ENCODE assay signal across 8 cellular contexts in genomic region chr1:110341146-110341871, GRCh38. TPM values are rescaled to one million over a fixed set of nuclear protein-coding genes. Genes with fewer than 3 reads are reported as not detected.
DNase-seq lines count a peak whose midpoint lies in the region; ATAC-seq, FAIRE-seq and TF ChIP-seq lines count a peak whose summit lies in the region.

No MANE protein-coding gene starts in this region.

- DNase-seq in HCT116 (ENCODE audit: low read depth, low spot score) (no peak), adipocyte (ENCODE audit: low read depth) (no peak), kidney (peak; percentile 65), inferior parietal cortex (ENCODE audit: extremely low spot score) (no peak), NCI-H446 (lab: John Stamatoyannopoulos, UW) (no peak), NCI-H146 (lab: John Stamatoyannopoulos, UW) (no peak), HuH-7 (ENCODE audit: low spot score) (no peak)

- intact Hi-C loops in HCT116 (cut with micrococcal nuclease) (no loop called here), kidney (cut with DNase I) (no loop called here)

- no TSS peak for BruUV-seq in HCT116 (replicated peaks; lab: Mats Ljungman, UMichigan)

- no peak for FAIRE-seq in kidney (lab: Jason Lieb, UNC)

- peaks cover 69% of the 10 kb centered on the region for H3K79me2 ChIP-seq in HCT116 (ENCODE audit: insufficient read depth, low read length)

- peak overlapping the region; percentile 25 to 96 (median 90); a peak in 19 of 20 replicates for H3K4me3 ChIP-seq in BLaER1 treated with 17β-estradiol and CSF1 and Interleukin-3, amounts not matched to agents 10 nM and 100 nM
- H3K4me3 ChIP-seq in HCT116 (replicated peaks in 1 of 2; ENCODE audit: low read depth in 1 of 2, low read length in 2 of 2) (peak overlapping the region in 1 of 2 experiments; percentile 89; a peak in 2 of 4 replicates), adipocyte (ENCODE audit: low read length) (peak overlapping the region; percentile 95), kidney (ENCODE audit: low read length in 2 of 2) (peak overlapping the region; percentile 4 to 92)

- H3K4me2 ChIP-seq in BLaER1 treated with 17β-estradiol and CSF1 and Interleukin-3, amounts not matched to agents 10 nM and 100 nM = peak overlapping the region; percentile 78 to 97 (median 95)
- H3K4me2 ChIP-seq in HCT116 (ENCODE audit: low read length) = peak overlapping the region; percentile 93; the same call in 1 of the 2 replicates

- no peak for ATAC-seq in HCT116

- H2AFZ ChIP-seq in HCT116 (ENCODE audit: low read depth, low read length, poor library complexity, severe bottlenecking) = no peak overlapping the region

- no peaks in the 10 kb centered on the region for H3K27me3 ChIP-seq in BLaER1 treated with 17β-estradiol and CSF1 and Interleukin-3, amounts not matched to agents 10 nM and 100 nM
- no peaks in the 10 kb centered on the region for H3K27me3 ChIP-seq in HCT116 (ENCODE audit: insufficient read depth, low read length)
- no peaks in the 10 kb centered on the region for H3K27me3 ChIP-seq in adipocyte (replicated peaks; ENCODE audit: control insufficient read depth, insufficient read depth, low read length)

- H3K9me3 ChIP-seq in BLaER1 treated with 17β-estradiol and CSF1 and Interleukin-3, amounts not matched to agents 10 nM and 100 nM (replicated peaks in 1 of 11) = no peaks in the 10 kb centered on the region
- H3K9me3 ChIP-seq in HCT116 (ENCODE audit: control insufficient read depth in 1 of 2, insufficient read depth in 1 of 2, low read depth in 1 of 2, low read length in 2 of 2) (no peaks in the 10 kb centered on the region), adipocyte (ENCODE audit: control insufficient read depth, low read length) (no peaks in the 10 kb centered on the region), kidney (ENCODE audit: control insufficient read depth in 1 of 2, low read length in 2 of 2) (no peaks in the 10 kb centered on the region)

- peak overlapping the region; percentile 57 to 99 (median 98); a peak in 19 of 22 replicates for H3K9ac ChIP-seq in BLaER1 treated with 17β-estradiol and CSF1 and Interleukin-3, amounts not matched to agents 10 nM and 100 nM
- H3K9ac ChIP-seq in HCT116 (ENCODE audit: low read length) (no peak overlapping the region), adipocyte (ENCODE audit: low read length) (no peak overlapping the region), kidney (ENCODE audit: low read length in 2 of 2) (no peak overlapping the region)

- TF ChIP-seq CTCF in HCT116 (IDR thresholded peaks at IDR 0.05 in 2 of 3, conservative IDR thresholded peaks at IDR 0.05 in 1 of 3; ENCODE audit: borderline replicate concordance in 1 of 3, insufficient read depth in 1 of 3, low read depth in 2 of 3, low read length in 2 of 3) = no peak
- TF ChIP-seq CTCF in kidney (IDR thresholded peaks at IDR 0.05; ENCODE audit: borderline replicate concordance, extremely low read depth, insufficient read depth) = no peak

- no peaks in the 10 kb centered on the region for H3K9me2 ChIP-seq in HCT116 (ENCODE audit: insufficient read depth)

- no peak for TF ChIP-seq POLR2A in HCT116 (IDR thresholded peaks at IDR 0.05; ENCODE audit: borderline replicate concordance, extremely low read depth, insufficient read depth, insufficient read length)

- H4K20me1 ChIP-seq in BLaER1 treated with 17β-estradiol and CSF1 and Interleukin-3, amounts not matched to agents 10 nM and 100 nM = peaks cover 64 to 68% (median 66%) of the 10 kb centered on the region in 11 experiments
- peaks cover 36% of the 10 kb centered on the region; the same call in 1 of the 2 replicates for H4K20me1 ChIP-seq in HCT116 (ENCODE audit: insufficient read depth)

- no peak for TF ChIP-seq RAD21 in HCT116 (IDR thresholded peaks at IDR 0.05; ENCODE audit: low read depth)

- peaks cover 53 to 74% (median 69%) of the 10 kb centered on the region in 10 experiments for H3K4me1 ChIP-seq in BLaER1 treated with 17β-estradiol and CSF1 and Interleukin-3, amounts not matched to agents 10 nM and 100 nM
- H3K4me1 ChIP-seq in HCT116 (ENCODE audit: control insufficient read depth in 1 of 2, insufficient read depth in 2 of 2, low read length in 2 of 2) (peaks cover 15 to 29% of the 10 kb centered on the region in 2 experiments), adipocyte (ENCODE audit: control insufficient read depth, insufficient read depth, low read length) (peaks cover 55% of the 10 kb centered on the region), kidney (ENCODE audit: control insufficient read depth in 1 of 2, insufficient read depth in 1 of 2, low read depth in 1 of 2, low read length in 2 of 2) (peaks cover 13 to 28% of the 10 kb centered on the region in 2 donors)

- peaks cover 40 to 62% (median 60%) of the 10 kb centered on the region in 11 experiments for H3K36me3 ChIP-seq in BLaER1 treated with 17β-estradiol and CSF1 and Interleukin-3, amounts not matched to agents 10 nM and 100 nM
- peaks cover 44 to 50% of the 10 kb centered on the region in 2 experiments for H3K36me3 ChIP-seq in HCT116 (ENCODE audit: control insufficient read depth in 1 of 2, insufficient read depth in 2 of 2, low read length in 2 of 2)
- peaks cover 22% of the 10 kb centered on the region for H3K36me3 ChIP-seq in adipocyte (ENCODE audit: control insufficient read depth, insufficient read depth, low read length, severe bottlenecking)
- H3K36me3 ChIP-seq in kidney (ENCODE audit: control insufficient read depth in 1 of 2, insufficient read depth in 2 of 2, low read length in 2 of 2) = peaks cover 7 to 15% of the 10 kb centered on the region in 2 donors

- RAD21 ChIA-PET in HCT116 (lab: Charles Lee; ENCODE audit: low non-redundant PET in 1 of 2, low total read pairs in 2 of 2, uncharacterized antibody in 2 of 2, unreplicated experiment in 2 of 2) = no interaction called here

- POLR2A ChIA-PET in HCT116 (lab: Charles Lee) = no interaction called here

- CTCF ChIA-PET in HCT116 (lab: Charles Lee) = no interaction called here

- peak overlapping the region in 1 of 11 experiments; percentile 99; a peak in 2 of 22 replicates for H3K27ac ChIP-seq in BLaER1 treated with 17β-estradiol and CSF1 and Interleukin-3, amounts not matched to agents 10 nM and 100 nM
- H3K27ac ChIP-seq in HCT116 (ENCODE audit: low read depth, low read length) = no peak overlapping the region
- H3K27ac ChIP-seq in kidney (ENCODE audit: low read depth in 2 of 2, low read length in 2 of 2) = no peak overlapping the region

TF ChIP-seq in HCT116, 20 proteins besides CTCF, POLR2A, EP300 and RAD21 (continues in another document):
- TF ChIP-seq SP1 (IDR thresholded peaks at IDR 0.05; ENCODE audit: low read depth) (no peak), FOSL1 (IDR thresholded peaks at IDR 0.05; ENCODE audit: low read depth) (no peak), REST (IDR thresholded peaks at IDR 0.05; ENCODE audit: low read depth) (no peak), ZFX (IDR thresholded peaks at IDR 0.05) (no peak), SIN3A (IDR thresholded peaks at IDR 0.05; ENCODE audit: low read depth) (no peak), YY1 (IDR thresholded peaks at IDR 0.05; ENCODE audit: extremely low read depth, insufficient replicate concordance, low read depth, low read length) (no peak), SRF (IDR thresholded peaks at IDR 0.05; ENCODE audit: low read depth) (no peak), ZBTB33 (IDR thresholded peaks at IDR 0.05; ENCODE audit: extremely low read depth, insufficient replicate concordance, low read length) (no peak), ELF1 (IDR thresholded peaks at IDR 0.05; ENCODE audit: borderline replicate concordance, low read depth) (no peak), EGR1 (IDR thresholded peaks at IDR 0.05; ENCODE audit: low read depth) (no peak)

RNA-seq across cellular contexts. Expression of gene RBM15, which starts 2.1 kb away (rescaled TPM):
- total RNA-seq in HCT116 (2021; ENCODE audit: unreplicated experiment) (44.0 TPM), kidney (27.8 TPM)
- 10.9 and 14.7 TPM in 2 replicates for polyA plus RNA-seq in HCT116 (2012)
- 2.2 TPM for polyA plus RNA-seq in kidney (ENCODE audit: insufficient read depth, low read depth, low replicate concordance)

RNA-seq across cellular contexts. Expression of gene SLC16A4, which starts 49.5 kb away (rescaled TPM):
- total RNA-seq in HCT116 (2021; ENCODE audit: unreplicated experiment) = 0.20 TPM
- 0.12 and 0.13 TPM in 2 replicates for polyA plus RNA-seq in HCT116 (2012)
- 53.1 TPM for total RNA-seq in kidney
- 51.8 TPM for polyA plus RNA-seq in kidney (ENCODE audit: insufficient read depth, low read depth, low replicate concordance)

Comparison
In these comparisons a context has a peak if more than half of its experiments do, and no peak if none do; other contexts are left out.
1. H3K9ac ChIP-seq: peak in BLaER1 treated with 17β-estradiol and CSF1 and Interleukin-3, amounts not matched to agents 10 nM and 100 nM (11 of 11); none in HCT116 (single experiment), adipocyte (single experiment) and kidney (0 of 2).
2. RNA of gene SLC16A4, which starts 49.5 kb away (total RNA-seq): 53.1 TPM in kidney (single experiment); 0.20 TPM in HCT116 (single experiment); every median in the first group is over 10 times any median in the second.